In the genomic region with DNA sequence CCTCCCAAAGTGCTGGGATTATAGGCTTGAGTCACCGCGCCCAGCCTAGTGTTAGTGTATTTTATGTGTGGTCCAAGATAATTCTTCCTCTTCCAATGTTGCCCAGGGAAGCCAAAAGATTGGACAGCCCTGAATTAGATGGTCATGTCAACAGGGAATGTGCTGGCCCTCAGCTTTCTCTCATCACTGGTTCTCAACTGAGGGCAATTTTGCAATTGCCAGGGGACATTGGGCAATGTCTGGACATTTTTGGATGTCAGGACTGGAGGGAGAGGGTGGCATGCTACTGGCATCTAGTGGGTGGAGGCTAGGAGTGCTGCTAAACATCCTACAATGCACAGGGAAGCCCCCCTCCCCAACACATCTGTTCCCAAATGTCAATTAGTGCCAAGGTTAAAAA, we compare ENCODE assay signal across 9 cellular contexts.
DNase-seq lines count a peak whose midpoint lies in the region; ATAC-seq and TF ChIP-seq lines count a peak whose summit lies in the region.
"Had no signal": no experiment of that assay in that cellular context is flagged by ENCODE, and none has a peak within 500 bp of the region (broad histone marks: within the 10 kb centered on the region; RNA-seq: fewer than 3 reads in every experiment).

No MANE protein-coding gene starts in this region.

- H3K27ac ChIP-seq in SJCRH30 (no peak overlapping the region), skeletal muscle tissue (ENCODE audit: low read depth, low read length) (peak overlapping the region; percentile 87)

- no peaks in the 10 kb centered on the region for H3K36me3 Mint-ChIP-seq in glutamatergic neuron (ENCODE audit: unreplicated experiment)
- H3K36me3 Mint-ChIP-seq in stimulated activated memory B cell treated with anti-CD40 and anti-IgM and Interleukin-4, amounts not matched to agents 10 μg/mL and 1 μg/mL and 100 μg/mL, for 72 hours, result no peaks in the 10 kb centered on the region

- H3K9me3 ChIP-seq in SJCRH30 (replicated peaks) (no peaks in the 10 kb centered on the region), skeletal muscle tissue (ENCODE audit: control insufficient read depth in 3 of 3, low read length in 3 of 3) (no peaks in the 10 kb centered on the region)

- no peaks in the 10 kb centered on the region for H3K27me3 ChIP-seq in SJCRH30
- no peaks in the 10 kb centered on the region for H3K27me3 ChIP-seq in skeletal muscle tissue (ENCODE audit: control insufficient read depth in 3 of 3, insufficient read depth in 3 of 3, low read length in 3 of 3)

- H3K9me3 Mint-ChIP-seq in glutamatergic neuron (ENCODE audit: unreplicated experiment), result peaks cover 5% of the 10 kb centered on the region
- H3K9me3 Mint-ChIP-seq in stimulated activated memory B cell treated with anti-CD40 and anti-IgM and Interleukin-4, amounts not matched to agents 10 μg/mL and 1 μg/mL and 100 μg/mL, for 72 hours, result no peaks in the 10 kb centered on the region
- H3K9me3 Mint-ChIP-seq: stimulated activated naive CD8-positive, alpha-beta T cell treated with anti-CD3 and anti-CD28 coated beads, Interleukin-15, Interleukin-2, amounts not matched to agents 100 ng/mL and 50 ng/mL, for 24 hours had no signal

- H3K4me3 ChIP-seq in SJCRH30, result no peak overlapping the region
- H3K4me3 ChIP-seq in skeletal muscle tissue (ENCODE audit: low read length in 3 of 3), result no peak overlapping the region

- no peak overlapping the region for H3K4me3 Mint-ChIP-seq in glutamatergic neuron (ENCODE audit: unreplicated experiment)
- H3K4me3 Mint-ChIP-seq in stimulated activated memory B cell treated with anti-CD40 and anti-IgM and Interleukin-4, amounts not matched to agents 10 μg/mL and 1 μg/mL and 100 μg/mL, for 72 hours, result no peak overlapping the region
- H3K4me3 Mint-ChIP-seq: stimulated activated naive CD8-positive, alpha-beta T cell treated with anti-CD3 and anti-CD28 coated beads, Interleukin-15, Interleukin-2, amounts not matched to agents 100 ng/mL and 50 ng/mL, for 24 hours had no signal

- H3K27me3 Mint-ChIP-seq in glutamatergic neuron (ENCODE audit: unreplicated experiment), result peaks cover 3% of the 10 kb centered on the region
- peaks cover 45% of the 10 kb centered on the region for H3K27me3 Mint-ChIP-seq in stimulated activated memory B cell treated with anti-CD40 and anti-IgM and Interleukin-4, amounts not matched to agents 10 μg/mL and 1 μg/mL and 100 μg/mL, for 72 hours

- peak overlapping the region in 2 of 3 donors; percentile 60 to 79 for H3K9ac ChIP-seq in skeletal muscle tissue (ENCODE audit: low read depth in 1 of 3, low read length in 3 of 3)

- ATAC-seq in GM21390 (IDR thresholded peaks at IDR 0.05; ENCODE audit: unreplicated experiment), result no peak
- ATAC-seq in stimulated activated memory B cell treated with anti-CD40 and anti-IgM and Interleukin-4, amounts not matched to agents 10 μg/mL and 1 μg/mL and 100 μg/mL, for 72 hours, result no peak

- no peaks in the 10 kb centered on the region for H3K36me3 ChIP-seq in SJCRH30
- H3K36me3 ChIP-seq in skeletal muscle tissue (ENCODE audit: control insufficient read depth in 3 of 3, insufficient read depth in 3 of 3, low read length in 3 of 3), result no peaks in the 10 kb centered on the region

- H3K27ac Mint-ChIP-seq in glutamatergic neuron (ENCODE audit: unreplicated experiment), result peak overlapping the region; percentile 28
- no peak overlapping the region for H3K27ac Mint-ChIP-seq in stimulated activated memory B cell treated with anti-CD40 and anti-IgM and Interleukin-4, amounts not matched to agents 10 μg/mL and 1 μg/mL and 100 μg/mL, for 72 hours
- H3K27ac Mint-ChIP-seq: stimulated activated naive CD8-positive, alpha-beta T cell treated with anti-CD3 and anti-CD28 coated beads, Interleukin-15, Interleukin-2, amounts not matched to agents 100 ng/mL and 50 ng/mL, for 24 hours had no signal

- H3K4me1 ChIP-seq in SJCRH30 (peaks cover 13% of the 10 kb centered on the region; the same call in 1 of the 2 replicates), skeletal muscle tissue (ENCODE audit: control insufficient read depth in 3 of 3, insufficient read depth in 3 of 3, low read length in 3 of 3) (peaks cover 32 to 42% (median 39%) of the 10 kb centered on the region in 3 donors)

- peaks cover 46% of the 10 kb centered on the region for H3K4me1 Mint-ChIP-seq in glutamatergic neuron (ENCODE audit: low read depth, unreplicated experiment)
- H3K4me1 Mint-ChIP-seq in stimulated activated memory B cell treated with anti-CD40 and anti-IgM and Interleukin-4, amounts not matched to agents 10 μg/mL and 1 μg/mL and 100 μg/mL, for 72 hours, result peaks cover 6% of the 10 kb centered on the region

- DNase-seq in H4 (ENCODE audit: low spot score), result peak; percentile 58
- peak; percentile 58 to 75 for DNase-seq in SJCRH30
- no peak for DNase-seq in glutamatergic neuron
- no peak for DNase-seq in stimulated activated naive CD4-positive, alpha-beta T cell (lab: John Stamatoyannopoulos, UW)
- DNase-seq in HT-29 (ENCODE audit: low spot score), result no peak

- TF ChIP-seq CTCF in glutamatergic neuron (IDR thresholded peaks at IDR 0.05; ENCODE audit: partially characterized antibody, unreplicated experiment), result no peak

Comparison
In these comparisons a context has a peak if more than half of its experiments do, and no peak if none do; other contexts are left out.
1. DNase-seq: peak in H4 (single experiment) and SJCRH30 (2 of 2); none in glutamatergic neuron (single experiment), stimulated activated naive CD4-positive, alpha-beta T cell (0 of 6) and HT-29 (single experiment).